Comparison of ENCODE assay signal across 20 cellular contexts in the genomic region with DNA sequence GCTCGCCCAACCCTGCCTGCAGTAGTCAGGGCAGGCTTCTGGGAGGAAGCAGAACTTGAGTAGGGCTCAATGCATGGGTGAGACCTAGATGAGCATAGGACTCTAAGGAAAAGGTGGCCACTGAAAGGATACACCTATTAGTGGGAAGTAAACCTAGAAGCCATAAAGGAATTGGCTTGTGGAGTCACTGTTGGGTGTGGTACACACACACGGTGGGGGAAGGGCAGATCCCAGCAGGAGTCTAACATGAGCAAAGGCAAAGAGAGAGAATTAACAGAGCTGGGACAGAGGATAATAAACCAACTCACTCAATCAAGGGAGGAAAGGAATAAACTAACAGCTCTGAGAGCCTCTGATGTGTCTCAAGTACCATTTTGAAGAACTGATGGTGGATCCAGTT.
"Had no signal": no experiment of that assay in that cellular context is flagged by ENCODE, and none has a peak within 500 bp of the region (broad histone marks: within the 10 kb centered on the region; RNA-seq: fewer than 3 reads in every experiment).

No MANE protein-coding gene starts in this region.

- H3K4me1 ChIP-seq: uterus had no signal

- H3K27me3 ChIP-seq: left lung, suprapubic skin, uterus had no signal

- H3K36me3 ChIP-seq: suprapubic skin, uterus had no signal

- H3K9me3 ChIP-seq: left lung, suprapubic skin, uterus had no signal

- H3K4me3 ChIP-seq: coronary artery, left lung, suprapubic skin, uterus had no signal

- FAIRE-seq: bronchial epithelial cell, kidney had no signal

- DNase-seq: activated B cell treated with CpG ODN at 0.5 μM for 24 hours; activated CD4-positive, alpha-beta T cell treated with anti-CD3 and anti-CD28 coated beads for 4 hours; activated CD4-positive, alpha-beta T cell treated with anti-CD3 and anti-CD28 coated beads, Interleukin-2, amount 50 U/mL, for 48 hours; activated naive CD4-positive, alpha-beta T cell treated with anti-CD3 and anti-CD28 coated beads for 36 hours; activated naive CD8-positive, alpha-beta T cell treated with anti-CD3 and anti-CD28 coated beads, Interleukin-2, amount 10 ng/mL, durations not matched to agents 7 days and 5 days; activated T-cell treated with anti-CD3 and anti-CD28 coated beads, Interleukin-2, amount 50 U/mL, for 48 hours; amygdala; endodermal cell; kidney; left lung; naive B cell; occipital lobe; stimulated activated CD4-positive, alpha-beta T cell treated with anti-CD3 and anti-CD28 coated beads, Interleukin-12 subunit alpha, Interleukin-12 subunit beta, amount 100 ng/mL, for 4 hours; stimulated activated naive CD8-positive, alpha-beta T cell treated with anti-CD3 and anti-CD28 coated beads, Interleukin-15, amount 100 ng/mL, for 72 hours; T1000; trophoblast cell; uterus had no signal

- H3K27ac ChIP-seq: coronary artery, left lung, suprapubic skin, uterus had no signal

- ATAC-seq: left lung; stimulated activated naive CD8-positive, alpha-beta T cell treated with anti-CD3 and anti-CD28 coated beads, Interleukin-15, amount 100 ng/mL, for 72 hours had no signal
